In the genomic region with DNA sequence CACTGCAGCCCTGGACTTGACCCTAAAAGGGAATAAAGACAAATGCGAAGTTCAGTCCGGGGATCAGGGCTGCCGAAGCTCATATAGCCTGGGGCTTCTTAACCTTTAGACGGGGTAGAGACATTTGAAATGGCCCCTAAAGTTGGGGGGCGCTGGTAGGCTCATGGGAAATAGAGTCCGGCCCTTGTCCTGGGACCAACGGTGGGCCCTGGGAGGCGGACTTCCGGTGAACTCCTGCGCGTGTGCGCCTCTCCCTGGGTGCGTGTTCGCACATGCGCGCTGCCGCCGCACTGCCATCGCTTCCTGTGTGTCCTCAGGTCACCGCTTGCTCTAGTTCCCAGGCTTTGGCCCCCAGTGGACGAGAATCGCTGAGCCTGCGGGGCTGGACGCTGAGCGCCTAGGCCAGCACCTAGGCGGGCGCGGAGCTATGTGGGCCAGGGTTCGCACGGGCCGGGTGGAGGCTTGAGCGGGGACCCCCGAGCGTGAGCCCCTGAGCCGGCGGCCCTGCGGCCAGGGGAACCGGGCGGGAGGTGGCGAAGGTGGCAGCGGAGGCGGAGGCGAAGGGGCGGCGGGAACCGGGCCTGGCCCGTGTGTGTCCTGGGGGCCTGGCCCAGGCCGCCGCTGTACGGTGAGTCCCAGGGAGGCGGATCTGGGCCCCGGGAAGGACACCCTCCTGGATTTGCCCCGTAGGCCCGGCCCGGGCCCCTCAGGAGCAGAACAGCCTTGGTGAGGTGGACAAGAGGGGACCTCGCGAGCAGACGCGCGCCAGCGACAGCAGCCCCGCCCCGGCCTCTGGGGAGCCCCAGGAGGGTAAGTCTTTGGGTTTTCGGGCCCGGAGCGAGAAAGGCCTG, we compare ENCODE assay signal across 1 cellular context.
TF ChIP-seq lines count a peak whose summit lies in the region.

No MANE protein-coding gene starts in this region.

TF ChIP-seq in HepG2, 621 proteins besides CTCF, POLR2A, EP300 and RAD21 (continued from another document and continues in another):
- TF ChIP-seq ZNF253 (CRISPR knock-in tag; IDR thresholded peaks at IDR 0.05; ENCODE audit: borderline replicate concordance) (no peak; the same call in 1 of the 2 replicates), ZNF605 (CRISPR knock-in tag; IDR thresholded peaks at IDR 0.05) (peak; percentile 23; the same call in 1 of the 2 replicates), NR2C2 (CRISPR knock-in tag; IDR thresholded peaks at IDR 0.05; ENCODE audit: borderline replicate concordance) (peak; percentile 91), ZNF3 (CRISPR knock-in tag; IDR thresholded peaks at IDR 0.05) (no peak), ZNF567 (CRISPR knock-in tag; IDR thresholded peaks at IDR 0.05; ENCODE audit: borderline replicate concordance) (no peak), RBM39 (IDR thresholded peaks at IDR 0.05; ENCODE audit: low read depth, low read length, poor library complexity, severe bottlenecking) (peak; percentile 86), RFXANK (CRISPR knock-in tag; IDR thresholded peaks at IDR 0.05) (no peak), ZFAT (CRISPR knock-in tag; conservative IDR thresholded peaks at IDR 0.05) (0 out of 2 replicates have a peak, but pooled peaks have one; percentile 49), DMAP1 (CRISPR knock-in tag; IDR thresholded peaks at IDR 0.05) (peak; percentile 78; the same call in 1 of the 2 replicates), JUNB (CRISPR knock-in tag; IDR thresholded peaks at IDR 0.05; ENCODE audit: borderline replicate concordance) (no peak), ZIK1 (CRISPR knock-in tag; IDR thresholded peaks at IDR 0.05; ENCODE audit: borderline replicate concordance, low read depth) (no peak; the same call in 1 of the 2 replicates), GTF2F1 (IDR thresholded peaks at IDR 0.05; ENCODE audit: low read length) (no peak), HNF4G (IDR thresholded peaks at IDR 0.05; ENCODE audit: borderline replicate concordance, low read depth, low read length) (peak; percentile 16; the same call in 1 of the 2 replicates), HNF4G (CRISPR knock-in tag; IDR thresholded peaks at IDR 0.05; ENCODE audit: borderline replicate concordance, low read depth) (0 out of 2 replicates have a peak, but pooled peaks have one; percentile 15), FOXC1 (CRISPR knock-in tag; IDR thresholded peaks at IDR 0.05; ENCODE audit: borderline replicate concordance) (peak; percentile 92), FOXA1 (IDR thresholded peaks at IDR 0.05) (no peak), FOXA1 (CRISPR knock-in tag; IDR thresholded peaks at IDR 0.05) (no peak; the same call in 1 of the 2 replicates), ZNF431 (CRISPR knock-in tag; IDR thresholded peaks at IDR 0.05; ENCODE audit: borderline replicate concordance, low read depth) (no peak), NFIC (IDR thresholded peaks at IDR 0.05; ENCODE audit: low read length) (no peak), ZNF101 (CRISPR knock-in tag; IDR thresholded peaks at IDR 0.05; ENCODE audit: borderline replicate concordance, low read depth) (no peak), CEBPG (CRISPR knock-in tag; IDR thresholded peaks at IDR 0.05) (0 out of 2 replicates have a peak, but pooled peaks have one; percentile 38), GPN1 (CRISPR knock-in tag; IDR thresholded peaks at IDR 0.05; ENCODE audit: borderline replicate concordance) (no peak; the same call in 1 of the 2 replicates), TARDBP (CRISPR knock-in tag; IDR thresholded peaks at IDR 0.05) (no peak; the same call in 1 of the 2 replicates), HOXD1 (CRISPR knock-in tag; IDR thresholded peaks at IDR 0.05) (peak; percentile 83), ZFP36L1 (CRISPR knock-in tag; IDR thresholded peaks at IDR 0.05) (no peak), ZNF335 (CRISPR knock-in tag; IDR thresholded peaks at IDR 0.05) (0 out of 2 replicates have a peak, but pooled peaks have one; percentile 22), EHMT2 (IDR thresholded peaks at IDR 0.05; ENCODE audit: borderline replicate concordance, low read depth, low read length) (0 out of 2 replicates have a peak, but pooled peaks have one; percentile 24), ZNF737 (CRISPR knock-in tag; IDR thresholded peaks at IDR 0.05; ENCODE audit: borderline replicate concordance) (no peak), ZNF788 (CRISPR knock-in tag; IDR thresholded peaks at IDR 0.05; ENCODE audit: borderline replicate concordance) (no peak; the same call in 1 of the 2 replicates), PCBP1 (IDR thresholded peaks at IDR 0.05; ENCODE audit: borderline replicate concordance, low read depth, low read length) (no peak), SOX6 (IDR thresholded peaks at IDR 0.05) (no peak), SOX6 (CRISPR knock-in tag; IDR thresholded peaks at IDR 0.05) (peak; percentile 75), ZNF572 (CRISPR knock-in tag; IDR thresholded peaks at IDR 0.05) (no peak), ZNF292 (CRISPR knock-in tag; IDR thresholded peaks at IDR 0.05; ENCODE audit: borderline replicate concordance, low read depth) (no peak), PHF20 (CRISPR knock-in tag; IDR thresholded peaks at IDR 0.05) (peak; percentile 83), NFE2L2 (IDR thresholded peaks at IDR 0.05; ENCODE audit: low read length) (no peak)
- TF ChIP-seq, protein P1, sequence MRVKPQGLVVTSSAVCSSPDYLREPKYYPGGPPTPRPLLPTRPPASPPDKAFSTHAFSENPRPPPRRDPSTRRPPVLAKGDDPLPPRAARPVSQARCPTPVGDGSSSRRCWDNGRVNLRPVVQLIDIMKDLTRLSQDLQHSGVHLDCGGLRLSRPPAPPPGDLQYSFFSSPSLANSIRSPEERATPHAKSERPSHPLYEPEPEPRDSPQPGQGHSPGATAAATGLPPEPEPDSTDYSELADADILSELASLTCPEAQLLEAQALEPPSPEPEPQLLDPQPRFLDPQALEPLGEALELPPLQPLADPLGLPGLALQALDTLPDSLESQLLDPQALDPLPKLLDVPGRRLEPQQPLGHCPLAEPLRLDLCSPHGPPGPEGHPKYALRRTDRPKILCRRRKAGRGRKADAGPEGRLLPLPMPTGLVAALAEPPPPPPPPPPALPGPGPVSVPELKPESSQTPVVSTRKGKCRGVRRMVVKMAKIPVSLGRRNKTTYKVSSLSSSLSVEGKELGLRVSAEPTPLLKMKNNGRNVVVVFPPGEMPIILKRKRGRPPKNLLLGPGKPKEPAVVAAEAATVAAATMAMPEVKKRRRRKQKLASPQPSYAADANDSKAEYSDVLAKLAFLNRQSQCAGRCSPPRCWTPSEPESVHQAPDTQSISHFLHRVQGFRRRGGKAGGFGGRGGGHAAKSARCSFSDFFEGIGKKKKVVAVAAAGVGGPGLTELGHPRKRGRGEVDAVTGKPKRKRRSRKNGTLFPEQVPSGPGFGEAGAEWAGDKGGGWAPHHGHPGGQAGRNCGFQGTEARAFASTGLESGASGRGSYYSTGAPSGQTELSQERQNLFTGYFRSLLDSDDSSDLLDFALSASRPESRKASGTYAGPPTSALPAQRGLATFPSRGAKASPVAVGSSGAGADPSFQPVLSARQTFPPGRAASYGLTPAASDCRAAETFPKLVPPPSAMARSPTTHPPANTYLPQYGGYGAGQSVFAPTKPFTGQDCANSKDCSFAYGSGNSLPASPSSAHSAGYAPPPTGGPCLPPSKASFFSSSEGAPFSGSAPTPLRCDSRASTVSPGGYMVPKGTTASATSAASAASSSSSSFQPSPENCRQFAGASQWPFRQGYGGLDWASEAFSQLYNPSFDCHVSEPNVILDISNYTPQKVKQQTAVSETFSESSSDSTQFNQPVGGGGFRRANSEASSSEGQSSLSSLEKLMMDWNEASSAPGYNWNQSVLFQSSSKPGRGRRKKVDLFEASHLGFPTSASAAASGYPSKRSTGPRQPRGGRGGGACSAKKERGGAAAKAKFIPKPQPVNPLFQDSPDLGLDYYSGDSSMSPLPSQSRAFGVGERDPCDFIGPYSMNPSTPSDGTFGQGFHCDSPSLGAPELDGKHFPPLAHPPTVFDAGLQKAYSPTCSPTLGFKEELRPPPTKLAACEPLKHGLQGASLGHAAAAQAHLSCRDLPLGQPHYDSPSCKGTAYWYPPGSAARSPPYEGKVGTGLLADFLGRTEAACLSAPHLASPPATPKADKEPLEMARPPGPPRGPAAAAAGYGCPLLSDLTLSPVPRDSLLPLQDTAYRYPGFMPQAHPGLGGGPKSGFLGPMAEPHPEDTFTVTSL (CRISPR knock-in tag; IDR thresholded peaks at IDR 0.05; ENCODE audit: borderline replicate concordance) = no peak
- TF ChIP-seq, protein P2, sequence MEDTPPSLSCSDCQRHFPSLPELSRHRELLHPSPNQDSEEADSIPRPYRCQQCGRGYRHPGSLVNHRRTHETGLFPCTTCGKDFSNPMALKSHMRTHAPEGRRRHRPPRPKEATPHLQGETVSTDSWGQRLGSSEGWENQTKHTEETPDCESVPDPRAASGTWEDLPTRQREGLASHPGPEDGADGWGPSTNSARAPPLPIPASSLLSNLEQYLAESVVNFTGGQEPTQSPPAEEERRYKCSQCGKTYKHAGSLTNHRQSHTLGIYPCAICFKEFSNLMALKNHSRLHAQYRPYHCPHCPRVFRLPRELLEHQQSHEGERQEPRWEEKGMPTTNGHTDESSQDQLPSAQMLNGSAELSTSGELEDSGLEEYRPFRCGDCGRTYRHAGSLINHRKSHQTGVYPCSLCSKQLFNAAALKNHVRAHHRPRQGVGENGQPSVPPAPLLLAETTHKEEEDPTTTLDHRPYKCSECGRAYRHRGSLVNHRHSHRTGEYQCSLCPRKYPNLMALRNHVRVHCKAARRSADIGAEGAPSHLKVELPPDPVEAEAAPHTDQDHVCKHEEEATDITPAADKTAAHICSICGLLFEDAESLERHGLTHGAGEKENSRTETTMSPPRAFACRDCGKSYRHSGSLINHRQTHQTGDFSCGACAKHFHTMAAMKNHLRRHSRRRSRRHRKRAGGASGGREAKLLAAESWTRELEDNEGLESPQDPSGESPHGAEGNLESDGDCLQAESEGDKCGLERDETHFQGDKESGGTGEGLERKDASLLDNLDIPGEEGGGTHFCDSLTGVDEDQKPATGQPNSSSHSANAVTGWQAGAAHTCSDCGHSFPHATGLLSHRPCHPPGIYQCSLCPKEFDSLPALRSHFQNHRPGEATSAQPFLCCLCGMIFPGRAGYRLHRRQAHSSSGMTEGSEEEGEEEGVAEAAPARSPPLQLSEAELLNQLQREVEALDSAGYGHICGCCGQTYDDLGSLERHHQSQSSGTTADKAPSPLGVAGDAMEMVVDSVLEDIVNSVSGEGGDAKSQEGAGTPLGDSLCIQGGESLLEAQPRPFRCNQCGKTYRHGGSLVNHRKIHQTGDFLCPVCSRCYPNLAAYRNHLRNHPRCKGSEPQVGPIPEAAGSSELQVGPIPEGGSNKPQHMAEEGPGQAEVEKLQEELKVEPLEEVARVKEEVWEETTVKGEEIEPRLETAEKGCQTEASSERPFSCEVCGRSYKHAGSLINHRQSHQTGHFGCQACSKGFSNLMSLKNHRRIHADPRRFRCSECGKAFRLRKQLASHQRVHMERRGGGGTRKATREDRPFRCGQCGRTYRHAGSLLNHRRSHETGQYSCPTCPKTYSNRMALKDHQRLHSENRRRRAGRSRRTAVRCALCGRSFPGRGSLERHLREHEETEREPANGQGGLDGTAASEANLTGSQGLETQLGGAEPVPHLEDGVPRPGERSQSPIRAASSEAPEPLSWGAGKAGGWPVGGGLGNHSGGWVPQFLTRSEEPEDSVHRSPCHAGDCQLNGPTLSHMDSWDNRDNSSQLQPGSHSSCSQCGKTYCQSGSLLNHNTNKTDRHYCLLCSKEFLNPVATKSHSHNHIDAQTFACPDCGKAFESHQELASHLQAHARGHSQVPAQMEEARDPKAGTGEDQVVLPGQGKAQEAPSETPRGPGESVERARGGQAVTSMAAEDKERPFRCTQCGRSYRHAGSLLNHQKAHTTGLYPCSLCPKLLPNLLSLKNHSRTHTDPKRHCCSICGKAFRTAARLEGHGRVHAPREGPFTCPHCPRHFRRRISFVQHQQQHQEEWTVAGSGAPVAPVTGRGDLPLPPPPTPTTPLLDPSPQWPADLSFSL (CRISPR knock-in tag; IDR thresholded peaks at IDR 0.05) = no peak
- TF ChIP-seq, protein P3, sequence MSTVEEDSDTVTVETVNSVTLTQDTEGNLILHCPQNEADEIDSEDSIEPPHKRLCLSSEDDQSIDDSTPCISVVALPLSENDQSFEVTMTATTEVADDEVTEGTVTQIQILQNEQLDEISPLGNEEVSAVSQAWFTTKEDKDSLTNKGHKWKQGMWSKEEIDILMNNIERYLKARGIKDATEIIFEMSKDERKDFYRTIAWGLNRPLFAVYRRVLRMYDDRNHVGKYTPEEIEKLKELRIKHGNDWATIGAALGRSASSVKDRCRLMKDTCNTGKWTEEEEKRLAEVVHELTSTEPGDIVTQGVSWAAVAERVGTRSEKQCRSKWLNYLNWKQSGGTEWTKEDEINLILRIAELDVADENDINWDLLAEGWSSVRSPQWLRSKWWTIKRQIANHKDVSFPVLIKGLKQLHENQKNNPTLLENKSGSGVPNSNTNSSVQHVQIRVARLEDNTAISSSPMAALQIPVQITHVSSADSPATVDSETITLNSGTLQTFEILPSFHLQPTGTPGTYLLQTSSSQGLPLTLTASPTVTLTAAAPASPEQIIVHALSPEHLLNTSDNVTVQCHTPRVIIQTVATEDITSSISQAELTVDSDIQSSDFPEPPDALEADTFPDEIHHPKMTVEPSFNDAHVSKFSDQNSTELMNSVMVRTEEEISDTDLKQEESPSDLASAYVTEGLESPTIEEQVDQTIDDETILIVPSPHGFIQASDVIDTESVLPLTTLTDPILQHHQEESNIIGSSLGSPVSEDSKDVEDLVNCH (CRISPR knock-in tag; IDR thresholded peaks at IDR 0.05) = no peak
- TF ChIP-seq, protein P4, sequence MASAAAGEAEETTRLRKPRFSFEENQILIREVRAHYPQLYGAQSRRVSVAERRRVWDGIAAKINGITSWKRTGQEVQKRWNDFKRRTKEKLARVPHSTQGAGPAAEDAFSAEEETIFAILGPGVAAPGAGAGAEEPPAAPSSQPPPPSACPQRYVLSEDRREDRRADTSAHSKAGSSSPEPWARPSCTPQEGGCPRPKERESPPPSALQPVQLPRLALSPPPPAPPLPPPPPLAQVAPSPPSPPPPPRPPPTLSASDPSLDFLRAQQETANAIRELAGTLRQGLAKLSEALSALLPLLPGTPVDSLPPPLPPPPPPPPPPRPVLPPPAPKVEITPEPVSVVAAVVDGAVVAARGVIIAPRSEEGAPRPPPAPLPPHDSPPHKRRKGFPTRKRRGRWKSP (CRISPR knock-in tag; IDR thresholded peaks at IDR 0.05) = peak; percentile 66; the same call in 1 of the 2 replicates
- TF ChIP-seq, protein P5, sequence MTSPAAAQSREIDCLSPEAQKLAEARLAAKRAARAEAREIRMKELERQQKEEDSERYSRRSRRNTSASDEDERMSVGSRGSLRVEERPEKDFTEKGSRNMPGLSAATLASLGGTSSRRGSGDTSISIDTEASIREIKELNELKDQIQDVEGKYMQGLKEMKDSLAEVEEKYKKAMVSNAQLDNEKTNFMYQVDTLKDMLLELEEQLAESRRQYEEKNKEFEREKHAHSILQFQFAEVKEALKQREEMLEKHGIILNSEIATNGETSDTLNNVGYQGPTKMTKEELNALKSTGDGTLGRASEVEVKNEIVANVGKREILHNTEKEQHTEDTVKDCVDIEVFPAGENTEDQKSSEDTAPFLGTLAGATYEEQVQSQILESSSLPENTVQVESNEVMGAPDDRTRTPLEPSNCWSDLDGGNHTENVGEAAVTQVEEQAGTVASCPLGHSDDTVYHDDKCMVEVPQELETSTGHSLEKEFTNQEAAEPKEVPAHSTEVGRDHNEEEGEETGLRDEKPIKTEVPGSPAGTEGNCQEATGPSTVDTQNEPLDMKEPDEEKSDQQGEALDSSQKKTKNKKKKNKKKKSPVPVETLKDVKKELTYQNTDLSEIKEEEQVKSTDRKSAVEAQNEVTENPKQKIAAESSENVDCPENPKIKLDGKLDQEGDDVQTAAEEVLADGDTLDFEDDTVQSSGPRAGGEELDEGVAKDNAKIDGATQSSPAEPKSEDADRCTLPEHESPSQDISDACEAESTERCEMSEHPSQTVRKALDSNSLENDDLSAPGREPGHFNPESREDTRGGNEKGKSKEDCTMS (CRISPR knock-in tag; conservative IDR thresholded peaks at IDR 0.05) = no peak
